ENCODE assay signal across 8 cellular contexts in the genomic region with DNA sequence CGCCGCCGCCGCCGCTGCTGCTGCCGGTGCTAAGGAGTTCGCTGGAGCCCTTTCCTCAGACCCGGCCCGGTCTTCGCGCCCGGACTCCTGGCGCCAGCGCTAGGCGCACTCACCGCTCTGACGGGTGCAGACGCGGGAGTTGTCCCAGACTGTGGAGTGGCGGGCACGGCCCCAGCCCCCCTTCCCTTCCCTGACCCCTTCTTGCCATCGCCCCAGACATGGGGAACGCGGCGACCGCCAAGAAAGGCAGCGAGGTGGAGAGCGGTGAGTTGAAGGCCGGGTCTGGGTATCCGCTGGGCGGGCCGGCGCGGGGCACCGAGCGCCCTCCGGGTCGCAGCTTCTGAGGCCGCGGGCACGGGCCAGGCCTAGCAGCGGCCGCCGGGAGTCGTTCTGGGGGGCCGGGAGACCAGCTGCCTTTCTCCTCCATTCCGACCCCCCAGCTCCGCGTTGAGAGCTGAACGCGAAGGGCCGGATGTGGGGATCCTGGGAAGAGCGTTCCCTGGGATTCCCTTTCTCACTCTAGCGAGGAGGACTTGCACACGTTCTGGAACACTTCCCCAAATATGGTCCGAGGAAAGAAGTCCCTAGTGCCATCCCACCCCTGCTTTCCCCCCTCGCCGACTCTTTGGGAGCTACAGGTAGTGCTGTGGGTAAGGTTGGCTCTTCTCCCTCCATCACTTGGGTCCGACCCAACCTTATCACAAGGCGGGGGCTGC.
DNase-seq lines count a peak whose midpoint lies in the region; ATAC-seq, FAIRE-seq and TF ChIP-seq lines count a peak whose summit lies in the region.

No MANE protein-coding gene starts in this region.

- no peaks in the 10 kb centered on the region for H3K9me3 ChIP-seq in WERI-Rb-1 (ENCODE audit: severe bottlenecking)

- peaks cover 9 to 14% of the 10 kb centered on the region in 2 donors for H3K4me1 Mint-ChIP-seq in natural killer cell treated with Interleukin-12 subunit alpha and Interleukin-12 subunit beta and Interleukin-15 and Interleukin-18, amount 100 ng/mL, for 72 hours (ENCODE audit: low read depth in 2 of 2)

- H3K9me3 Mint-ChIP-seq in natural killer cell treated with Interleukin-12 subunit alpha and Interleukin-12 subunit beta and Interleukin-15 and Interleukin-18, amount 100 ng/mL, for 72 hours = no peaks in the 10 kb centered on the region

- no peak for FAIRE-seq in RCC 7860 (lab: Jason Lieb, UNC)

- H3K4me3 ChIP-seq in WERI-Rb-1 (ENCODE audit: low read depth, low read length) = peak overlapping the region; percentile 83

- peak overlapping the region; percentile 75 for H3K4me3 Mint-ChIP-seq in natural killer cell treated with Interleukin-12 subunit alpha and Interleukin-12 subunit beta and Interleukin-15 and Interleukin-18, amount 100 ng/mL, for 72 hours

- peak overlapping the region; percentile 94 for H3K27ac ChIP-seq in WERI-Rb-1

- peak; percentile 50 for ATAC-seq in GM21447 (IDR thresholded peaks at IDR 0.05; ENCODE audit: unreplicated experiment)
- peak; percentile 72 to 75 for ATAC-seq in natural killer cell treated with Interleukin-12 subunit alpha and Interleukin-12 subunit beta and Interleukin-15 and Interleukin-18, amount 100 ng/mL, for 72 hours

- DNase-seq in NCI-H345 (lab: John Stamatoyannopoulos, UW) (peak; percentile 49), NCI-H345 treated with DMSO at 0.1 percent for 48 hours (lab: John Stamatoyannopoulos, UW; ENCODE audit: unreplicated experiment) (no peak), HS-27A (ENCODE audit: low read depth) (peak; percentile 38), WERI-Rb-1 (peak; percentile 52), fibroblast of peridontal ligament (ENCODE audit: extremely low read depth) (peak; percentile 27), RCC 7860 (ENCODE audit: low spot score) (no peak)
- no peak for DNase-seq in natural killer cell treated with Interleukin-12 subunit alpha and Interleukin-12 subunit beta and Interleukin-15 and Interleukin-18, amount 100 ng/mL, for 72 hours (ENCODE audit: low spot score)

- H3K27me3 Mint-ChIP-seq in natural killer cell treated with Interleukin-12 subunit alpha and Interleukin-12 subunit beta and Interleukin-15 and Interleukin-18, amount 100 ng/mL, for 72 hours = no peaks in the 10 kb centered on the region

- no peak for TF ChIP-seq CTCF in WERI-Rb-1 (IDR thresholded peaks at IDR 0.05; ENCODE audit: low read depth, low read length)

- no peaks in the 10 kb centered on the region for H3K27me3 ChIP-seq in WERI-Rb-1 (ENCODE audit: insufficient read depth, low read depth, severe bottlenecking)

- peak overlapping the region; percentile 27 to 49 for H3K27ac Mint-ChIP-seq in natural killer cell treated with Interleukin-12 subunit alpha and Interleukin-12 subunit beta and Interleukin-15 and Interleukin-18, amount 100 ng/mL, for 72 hours

- H3K36me3 Mint-ChIP-seq in natural killer cell treated with Interleukin-12 subunit alpha and Interleukin-12 subunit beta and Interleukin-15 and Interleukin-18, amount 100 ng/mL, for 72 hours = no peaks in the 10 kb centered on the region

- peaks cover 3% of the 10 kb centered on the region for H3K36me3 ChIP-seq in WERI-Rb-1

Comparison
In these comparisons a context has a peak if more than half of its experiments do, and no peak if none do; other contexts are left out.
1. DNase-seq: peak in NCI-H345 (single experiment), HS-27A (single experiment), WERI-Rb-1 (single experiment) and fibroblast of peridontal ligament (single experiment); none in NCI-H345 treated with DMSO at 0.1 percent for 48 hours (single experiment), natural killer cell treated with Interleukin-12 subunit alpha and Interleukin-12 subunit beta and Interleukin-15 and Interleukin-18, amount 100 ng/mL, for 72 hours (single experiment) and RCC 7860 (single experiment).